30 cellular contexts compared by ENCODE assay signal in genomic region chr11:92837595-92837994, GRCh38.
DNase-seq lines count a peak whose midpoint lies in the region; ATAC-seq, FAIRE-seq and TF ChIP-seq lines count a peak whose summit lies in the region.
"Had no signal": no experiment of that assay in that cellular context is flagged by ENCODE, and none has a peak within 500 bp of the region (broad histone marks: within the 10 kb centered on the region; RNA-seq: fewer than 3 reads in every experiment).

No MANE protein-coding gene starts in this region.

- peak; percentile 83 for DNase-seq in DMS153 (lab: John Stamatoyannopoulos, UW)
- peak; percentile 44 for DNase-seq in DMS79 treated with DMSO at 0.1 percent for 48 hours (lab: John Stamatoyannopoulos, UW)
- peak; percentile 72 for DNase-seq in NCI-H69 (lab: John Stamatoyannopoulos, UW)
- peak; percentile 90 for DNase-seq in bronchial epithelial cell (ENCODE audit: low read depth)
- no peak for DNase-seq in RWPE1 (ENCODE audit: low spot score)
- no peak for DNase-seq in mesenteric fat pad (ENCODE audit: low spot score)
- DNase-seq in iPS-NIHi7 (ENCODE audit: extremely low spot score), result no peak
- DNase-seq: activated CD4-positive, alpha-beta T cell treated with anti-CD3 and anti-CD28 coated beads for 4 hours; activated CD8-positive, alpha-beta memory T cell treated with anti-CD3 and anti-CD28 coated beads for 24 hours; activated effector memory CD4-positive, alpha-beta T cell treated with anti-CD3 and anti-CD28 coated beads, Interleukin-2, amount 50 U/mL, for 16 hours; activated naive CD8-positive, alpha-beta T cell treated with anti-CD3 and anti-CD28 coated beads, Interleukin-2, amount 10 ng/mL, durations not matched to agents 7 days and 5 days; activated T-cell treated with anti-CD3 and anti-CD28 coated beads, Interleukin-2, amount 50 U/mL, for 1 hour; Caco-2; caudate nucleus; endodermal cell; esophagus squamous epithelium; left ventricle myocardium superior; midbrain; MV-4-11; naive thymus-derived CD8-positive, alpha-beta T cell; NCI-H526; stimulated activated naive CD8-positive, alpha-beta T cell treated with anti-CD3 and anti-CD28 coated beads, Interleukin-15, Interleukin-2, amounts not matched to agents 100 U/mL and 50 U/mL, for 24 hours; T-helper 2 cell; uterus had no signal

- no peak for ATAC-seq in HG03045 (IDR thresholded peaks at IDR 0.05; ENCODE audit: unreplicated experiment)
- ATAC-seq: left ventricle myocardium superior; naive thymus-derived CD8-positive, alpha-beta T cell; stimulated activated naive CD8-positive, alpha-beta T cell treated with anti-CD3 and anti-CD28 coated beads, Interleukin-15, Interleukin-2, amounts not matched to agents 100 U/mL and 50 U/mL, for 24 hours had no signal

- POLR2A ChIA-PET in RWPE1 (lab: Yijun Ruan, JAX; ENCODE audit: low non-redundant PET), result no interaction called here

- H3K36me3 ChIP-seq in bronchial epithelial cell (ENCODE audit: control insufficient read depth, insufficient read depth, low read length), result no peaks in the 10 kb centered on the region
- H3K36me3 ChIP-seq: BLaER1 treated with 17β-estradiol and CSF1 and Interleukin-3, amounts not matched to agents 10 nM and 100 nM; esophagus squamous epithelium; uterus had no signal

- peaks cover 2% of the 10 kb centered on the region for H3K27me3 ChIP-seq in bronchial epithelial cell (ENCODE audit: control insufficient read depth, insufficient read depth, low read length)
- H3K27me3 ChIP-seq: ascending aorta; BLaER1 treated with 17β-estradiol and CSF1 and Interleukin-3, amounts not matched to agents 10 nM and 100 nM; esophagus squamous epithelium; uterus had no signal

- TF ChIP-seq CTCF in bronchial epithelial cell (IDR thresholded peaks at IDR 0.05; ENCODE audit: insufficient read depth, low read length, severe bottlenecking) (no peak), RWPE1 (conservative IDR thresholded peaks at IDR 0.05; ENCODE audit: low read depth) (no peak)

- no peak overlapping the region for H3K4me3 ChIP-seq in bronchial epithelial cell (ENCODE audit: low read depth, low read length)
- H3K4me3 ChIP-seq: ascending aorta; BLaER1 treated with 17β-estradiol and CSF1 and Interleukin-3, amounts not matched to agents 10 nM and 100 nM; esophagus squamous epithelium; thoracic aorta; uterus had no signal

- CTCF ChIA-PET in RWPE1 (lab: Yijun Ruan, JAX), result interaction anchor here (0.6 kb wide), 1 partner anchor 46 kb away, joined by 3 read pairs; no protein-coding TSS in a partner anchor

- FAIRE-seq in bronchial epithelial cell (lab: Jason Lieb, UNC), result peak; percentile 75
- FAIRE-seq: frontal cortex, GM12892 had no signal

- no peak overlapping the region for H3K27ac ChIP-seq in RWPE1
- H3K27ac ChIP-seq: ascending aorta; BLaER1 treated with 17β-estradiol and CSF1 and Interleukin-3, amounts not matched to agents 10 nM and 100 nM; esophagus squamous epithelium; thoracic aorta; uterus had no signal

Comparison
In these comparisons a context has a peak if more than half of its experiments do, and no peak if none do; other contexts are left out.
1. DNase-seq: peak in DMS153 (single experiment), DMS79 treated with DMSO at 0.1 percent for 48 hours (single experiment), NCI-H69 (single experiment) and bronchial epithelial cell (single experiment); none in RWPE1 (single experiment), mesenteric fat pad (single experiment) and iPS-NIHi7 (single experiment).